In the genomic region with DNA sequence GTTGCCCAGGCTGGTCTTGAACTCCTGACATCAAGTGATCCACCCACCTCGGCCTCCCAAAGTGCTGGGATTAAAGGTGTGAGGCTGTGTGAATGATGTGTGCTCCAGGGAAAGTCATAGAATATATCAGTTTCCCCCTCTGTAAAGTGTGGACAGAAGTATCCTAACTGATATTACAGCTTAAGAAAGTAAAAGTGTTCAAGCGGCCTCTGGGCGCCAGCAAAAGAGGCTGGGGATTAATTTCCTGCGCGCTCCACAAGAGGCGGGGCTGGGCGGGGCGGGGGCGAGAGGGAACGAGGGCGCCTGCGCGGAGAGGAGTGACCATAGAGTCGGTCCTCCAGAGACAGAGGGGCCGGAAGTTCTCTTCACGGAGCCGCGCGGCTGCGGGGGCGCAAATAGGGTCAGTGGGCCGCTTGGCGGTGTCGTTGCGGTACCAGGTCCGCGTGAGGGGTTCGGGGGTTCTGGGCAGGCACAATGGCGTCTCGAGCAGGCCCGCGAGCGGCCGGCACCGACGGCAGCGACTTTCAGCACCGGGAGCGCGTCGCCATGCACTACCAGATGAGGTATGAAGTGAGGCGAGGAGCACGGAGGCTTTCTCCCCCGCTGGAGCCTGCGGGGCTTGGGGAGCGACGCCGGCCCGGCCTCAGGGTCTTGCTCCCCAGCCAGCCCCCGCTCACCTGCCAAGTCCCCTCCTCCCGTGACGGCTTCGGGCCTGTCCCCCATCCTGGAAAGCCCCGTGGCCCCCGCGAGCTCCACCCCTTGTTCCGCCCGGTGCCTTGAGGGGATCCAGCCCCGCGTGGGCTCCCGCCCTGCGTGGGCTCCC, we compare ENCODE assay signal across 8 cellular contexts. TPM values are rescaled to one million over a fixed set of nuclear protein-coding genes. Genes with fewer than 3 reads are reported as not detected.
A peak's percentile ranks its signal among the peaks of the same experiment; 100 is the strongest.
DNase-seq lines count a peak whose midpoint lies in the region; ATAC-seq and TF ChIP-seq lines count a peak whose summit lies in the region.

A gene (plus strand): TSS at position 362 of the 823 bp plus-strand sequence. CDS start 113 bp downstream, at position 475.

- TF ChIP-seq CTCF in RWPE1 (conservative IDR thresholded peaks at IDR 0.05; ENCODE audit: low read depth), result no peak
- no peak for TF ChIP-seq CTCF in fibroblast of lung (conservative IDR thresholded peaks at IDR 0.05 in 1 of 2, IDR thresholded peaks at IDR 0.05 in 1 of 2; ENCODE audit: low read depth in 1 of 2, low read length in 2 of 2)

- peak within 1 kb of the TSS; percentile 73 for H3K4me2 ChIP-seq in fibroblast of lung (ENCODE audit: extremely low read depth, insufficient read depth, low read length)

- H3K4me1 Mint-ChIP-seq in naive thymus-derived CD4-positive, alpha-beta T cell, result peaks cover 25 to 48% (median 36%) of the 10 kb centered on the region in 7 donors
- H3K4me1 Mint-ChIP-seq in stimulated activated effector memory CD8-positive, alpha-beta T cell treated with anti-CD3 and anti-CD28 coated beads, Interleukin-12 subunit alpha, Interleukin-12 subunit beta, amount 100 ng/mL, for 72 hours, result peaks cover 37% of the 10 kb centered on the region

- peaks cover 3% of the 10 kb centered on the region for H3K4me1 ChIP-seq in fibroblast of lung (ENCODE audit: control insufficient read depth, extremely low read depth, insufficient read depth, low read length)
- peaks cover 8 to 15% of the 10 kb centered on the region in 2 donors for H3K4me1 ChIP-seq in naive thymus-derived CD4-positive, alpha-beta T cell (ENCODE audit: control insufficient read depth in 2 of 2, insufficient read depth in 2 of 2, low read length in 2 of 2)

- peak within 1 kb of the TSS; percentile 91 for H3K4me3 ChIP-seq in Jurkat, Clone E6-1 (ENCODE audit: low read length)
- peak within 1 kb of the TSS; percentile 94 to 96 (median 96) for H3K4me3 ChIP-seq in fibroblast of lung (replicated peaks in 1 of 4; ENCODE audit: control extremely low read depth in 1 of 4, insufficient read depth in 1 of 4, low read depth in 3 of 4, low read length in 4 of 4)
- H3K4me3 ChIP-seq in naive thymus-derived CD4-positive, alpha-beta T cell (ENCODE audit: low read length), result peak within 1 kb of the TSS; percentile 99

- no peaks in the 10 kb centered on the region for H3K27me3 ChIP-seq in fibroblast of lung (ENCODE audit: control insufficient read depth, insufficient read depth, low read length)
- H3K27me3 ChIP-seq in naive thymus-derived CD4-positive, alpha-beta T cell (ENCODE audit: control insufficient read depth in 2 of 2, insufficient read depth in 2 of 2, low read length in 2 of 2), result no peaks in the 10 kb centered on the region

- peak within 1 kb of the TSS; percentile 92 to 99 (median 99) for H3K27ac Mint-ChIP-seq in naive thymus-derived CD4-positive, alpha-beta T cell
- H3K27ac Mint-ChIP-seq in stimulated activated effector memory CD8-positive, alpha-beta T cell treated with anti-CD3 and anti-CD28 coated beads, Interleukin-12 subunit alpha, Interleukin-12 subunit beta, amount 100 ng/mL, for 72 hours, result peak within 1 kb of the TSS; percentile 99

- H3K9me3 Mint-ChIP-seq in naive thymus-derived CD4-positive, alpha-beta T cell, result no peaks in the 10 kb centered on the region
- H3K9me3 Mint-ChIP-seq in stimulated activated effector memory CD8-positive, alpha-beta T cell treated with anti-CD3 and anti-CD28 coated beads, Interleukin-12 subunit alpha, Interleukin-12 subunit beta, amount 100 ng/mL, for 72 hours, result no peaks in the 10 kb centered on the region

- peak; percentile 76 for ATAC-seq in GM21619 (IDR thresholded peaks at IDR 0.05; ENCODE audit: unreplicated experiment)
- peak; percentile 93 for ATAC-seq in naive thymus-derived CD4-positive, alpha-beta T cell
- peak; percentile 89 for ATAC-seq in stimulated activated effector memory CD8-positive, alpha-beta T cell treated with anti-CD3 and anti-CD28 coated beads, Interleukin-12 subunit alpha, Interleukin-12 subunit beta, amount 100 ng/mL, for 72 hours

- CTCF ChIA-PET in RWPE1 (lab: Yijun Ruan, JAX), result interaction anchor here (0.6 kb wide), 1 partner anchor 43 kb away, joined by 3 read pairs; a partner anchor contains a TSS
- CTCF ChIA-PET in naive thymus-derived CD4-positive, alpha-beta T cell (lab: Charles Lee), result interaction anchor here (0.6 kb wide), 2 partner anchors 119 to 714 kb away, joined by 3 to 4 read pairs; no protein-coding TSS in a partner anchor

- POLR2A ChIA-PET in RWPE1 (lab: Yijun Ruan, JAX; ENCODE audit: low non-redundant PET), result no interaction called here
- POLR2A ChIA-PET in naive thymus-derived CD4-positive, alpha-beta T cell (lab: Charles Lee), result interaction anchor here (0.6 to 3.8 kb wide), 18 partner anchors 10 to 527 kb away, joined by 3 to 48 read pairs (median 5); a partner anchor contains a TSS

- no peaks in the 10 kb centered on the region for H3K9me3 ChIP-seq in fibroblast of lung (ENCODE audit: control insufficient read depth, insufficient read depth, low read depth, low read length)
- H3K9me3 ChIP-seq in naive thymus-derived CD4-positive, alpha-beta T cell (ENCODE audit: control insufficient read depth in 2 of 3, low read length in 3 of 3), result no peaks in the 10 kb centered on the region

- peaks cover 2% of the 10 kb centered on the region for H3K36me3 ChIP-seq in fibroblast of lung (ENCODE audit: control insufficient read depth, insufficient read depth, low read length)
- H3K36me3 ChIP-seq in naive thymus-derived CD4-positive, alpha-beta T cell (ENCODE audit: control insufficient read depth in 2 of 3, insufficient read depth in 3 of 3, low read length in 3 of 3), result peaks cover 0 to 23% (median 0%) of the 10 kb centered on the region in 3 experiments

- peak within 1 kb of the TSS; percentile 97 for H3K9ac ChIP-seq in fibroblast of lung (ENCODE audit: insufficient read depth, low read length)

- no peaks in the 10 kb centered on the region for H4K20me1 ChIP-seq in fibroblast of lung (ENCODE audit: control insufficient read depth, extremely low read depth, insufficient read depth, low read length)

- peaks cover 25% of the 10 kb centered on the region for H3K79me2 ChIP-seq in fibroblast of lung (ENCODE audit: control insufficient read depth, insufficient read depth, low read length)

- DNase-seq in DMS53 treated with DMSO at 0.1 percent for 48 hours (lab: John Stamatoyannopoulos, UW; ENCODE audit: unreplicated experiment) (peak; percentile 24), RWPE1 (ENCODE audit: low spot score) (peak; percentile 84), fibroblast of lung (ENCODE audit: low read depth in 2 of 2) (peak; percentile 84 to 90)
- peak; percentile 84 for DNase-seq in Jurkat, Clone E6-1 (ENCODE audit: low read depth, low spot score)
- DNase-seq in activated T-helper 1 cell treated with anti-CD3 and anti-CD28 coated beads, Interleukin-2, amount 50 U/mL, for 16 hours (ENCODE audit: low read depth in 1 of 2, low spot score in 1 of 2), result peak; percentile 81 to 87
- peak; percentile 78 to 92 (median 88) for DNase-seq in naive thymus-derived CD4-positive, alpha-beta T cell
- DNase-seq in stimulated activated effector memory CD8-positive, alpha-beta T cell treated with anti-CD3 and anti-CD28 coated beads, Interleukin-12 subunit alpha, Interleukin-12 subunit beta, amount 100 ng/mL, for 72 hours (ENCODE audit: low spot score in 2 of 2), result peak; percentile 92 to 98

- H3K36me3 Mint-ChIP-seq in naive thymus-derived CD4-positive, alpha-beta T cell, result peaks cover 13 to 26% (median 22%) of the 10 kb centered on the region in 5 donors
- peaks cover 53% of the 10 kb centered on the region for H3K36me3 Mint-ChIP-seq in stimulated activated effector memory CD8-positive, alpha-beta T cell treated with anti-CD3 and anti-CD28 coated beads, Interleukin-12 subunit alpha, Interleukin-12 subunit beta, amount 100 ng/mL, for 72 hours

- H3K27ac ChIP-seq in RWPE1, result peak within 1 kb of the TSS; percentile 86
- H3K27ac ChIP-seq in fibroblast of lung (ENCODE audit: insufficient read depth, low read length), result peak within 1 kb of the TSS; percentile 93
- peak within 1 kb of the TSS; percentile 100 for H3K27ac ChIP-seq in naive thymus-derived CD4-positive, alpha-beta T cell (ENCODE audit: low read depth, low read length)

- peak within 1 kb of the TSS; percentile 89 for H2AFZ ChIP-seq in fibroblast of lung (ENCODE audit: low read length)

- peaks cover 0 to 2% (median 0%) of the 10 kb centered on the region in 5 donors for H3K27me3 Mint-ChIP-seq in naive thymus-derived CD4-positive, alpha-beta T cell

- peak within 1 kb of the TSS; percentile 91 to 100 (median 97) for H3K4me3 Mint-ChIP-seq in naive thymus-derived CD4-positive, alpha-beta T cell
- H3K4me3 Mint-ChIP-seq in stimulated activated effector memory CD8-positive, alpha-beta T cell treated with anti-CD3 and anti-CD28 coated beads, Interleukin-12 subunit alpha, Interleukin-12 subunit beta, amount 100 ng/mL, for 72 hours, result peak within 1 kb of the TSS; percentile 89

- intact Hi-C loops in naive thymus-derived CD4-positive, alpha-beta T cell (cut with micrococcal nuclease), result loop anchor here (1.0 to 5.0 kb wide), 22 partner anchors 12 to 494 kb away; a partner anchor contains a TSS

RNA-seq across cellular contexts. Expression of the gene that starts here (rescaled TPM):
- polyA plus RNA-seq in Jurkat, Clone E6-1 (2012; ENCODE audit: insufficient read depth, insufficient read length), result 41.9 TPM
- total RNA-seq in fibroblast of lung, result 30.6 and 33.9 TPM in 2 replicates
- 36.6 and 44.9 TPM in 2 replicates for polyA plus RNA-seq in fibroblast of lung
- polyA plus RNA-seq in fibroblast of lung (2012), result 26.0 and 35.1 TPM in 2 replicates
- polyA minus RNA-seq in fibroblast of lung (ENCODE audit: low replicate concordance), result 31.1 and 42.0 TPM in 2 replicates
- total RNA-seq in naive thymus-derived CD4-positive, alpha-beta T cell, result 10 to 100 TPM; 16.0 to 34.5 (median 28.1) TPM
- 10 to 100 TPM; 44.8 to 54.5 TPM for polyA plus RNA-seq in naive thymus-derived CD4-positive, alpha-beta T cell

Comparison
In these comparisons a context has a peak if more than half of its experiments do, and no peak if none do; other contexts are left out.
1. Peak in every context shown above with its lines: DNase-seq, ATAC-seq, H3K4me3 ChIP-seq and H3K27ac ChIP-seq.
2. DNase-seq: peak in every context shown above with its lines; median percentile 95 in stimulated activated effector memory CD8-positive, alpha-beta T cell treated with anti-CD3 and anti-CD28 coated beads, Interleukin-12 subunit alpha, Interleukin-12 subunit beta, amount 100 ng/mL, for 72 hours; 88 in naive thymus-derived CD4-positive, alpha-beta T cell; 87 in fibroblast of lung; 84 in Jurkat, Clone E6-1; 84 in RWPE1; 84 in activated T-helper 1 cell treated with anti-CD3 and anti-CD28 coated beads, Interleukin-2, amount 50 U/mL, for 16 hours; 24 in DMS53 treated with DMSO at 0.1 percent for 48 hours.